In genomic region chr4:87033902-87034301, GRCh38 we compare ENCODE assay signal across 14 cellular contexts.
DNase-seq lines count a peak whose midpoint lies in the region; ATAC-seq, FAIRE-seq and TF ChIP-seq lines count a peak whose summit lies in the region.
"Had no signal": no experiment of that assay in that cellular context is flagged by ENCODE, and none has a peak within 500 bp of the region (broad histone marks: within the 10 kb centered on the region; RNA-seq: fewer than 3 reads in every experiment).

No MANE protein-coding gene starts in this region.

- peaks cover 33% of the 10 kb centered on the region for H4K20me1 ChIP-seq in HepG2 (ENCODE audit: insufficient read depth, low read length)

- POLR2A ChIA-PET in HepG2 (lab: Yijun Ruan, JAX) = interaction anchor here (1.6 kb wide), 1 partner anchor 56 kb away, joined by 3 read pairs; no protein-coding TSS in a partner anchor

- 93% methylated on average over 8 of the region's 8 CpGs for WGBS in HepG2 (ENCODE audit: low lambda C conversion rate)

- H3K36me3 ChIP-seq in bronchial epithelial cell (ENCODE audit: control insufficient read depth, insufficient read depth, low read length) (no peaks in the 10 kb centered on the region), HepG2 (replicated peaks in 1 of 2; ENCODE audit: control insufficient read depth in 1 of 2, insufficient read depth in 2 of 2, low read length in 2 of 2) (0 out of 5 replicates have a peak, but pooled peaks cover 0 to under 1% of the 10 kb centered on the region in 2 experiments), tibial artery (no peaks in the 10 kb centered on the region)

- no TSS peak for BruUV-seq in HepG2 (replicated peaks; lab: Mats Ljungman, UMichigan)

- H3K4me3 Mint-ChIP-seq in HFFc6 = no peak overlapping the region
- H3K4me3 Mint-ChIP-seq in activated T-helper 1 cell treated with anti-CD3 and anti-CD28 coated beads, Interleukin-12 subunit alpha, Interleukin-12 subunit beta, Interleukin-2, Interleukin-4 antibody, amounts not matched to agents 30 ng/mL and 10 ng/mL and 1 ng/mL, durations not matched to agents 14 hours and 24 hours and 36 hours = no peak overlapping the region
- H3K4me3 Mint-ChIP-seq: activated naive CD8-positive, alpha-beta T cell treated with anti-CD3 and anti-CD28 coated beads for 36 hours; CD8-positive, alpha-beta memory T cell had no signal

- H2AFZ ChIP-seq in HepG2 (ENCODE audit: low read length) = no peak overlapping the region

- 0 out of 2 replicates have a peak, but pooled peaks have one; percentile 11 for TF ChIP-seq CTCF in HFFc6 (IDR thresholded peaks at IDR 0.05)
- no peak for TF ChIP-seq CTCF in bronchial epithelial cell (IDR thresholded peaks at IDR 0.05; ENCODE audit: insufficient read depth, low read length, severe bottlenecking)
- TF ChIP-seq CTCF in HepG2 (CRISPR knock-in tag; IDR thresholded peaks at IDR 0.05) = no peak
- no peak for TF ChIP-seq CTCF in tibial artery (IDR thresholded peaks at IDR 0.05)
- no peak for TF ChIP-seq CTCF in GM13977 (IDR thresholded peaks at IDR 0.05; ENCODE audit: extremely low read depth, insufficient read depth, missing control alignments)

- H3K27ac Mint-ChIP-seq in HFFc6 = no peak overlapping the region
- no peak overlapping the region for H3K27ac Mint-ChIP-seq in activated T-helper 1 cell treated with anti-CD3 and anti-CD28 coated beads, Interleukin-12 subunit alpha, Interleukin-12 subunit beta, Interleukin-2, Interleukin-4 antibody, amounts not matched to agents 30 ng/mL and 10 ng/mL and 1 ng/mL, durations not matched to agents 14 hours and 24 hours and 36 hours
- H3K27ac Mint-ChIP-seq: activated naive CD8-positive, alpha-beta T cell treated with anti-CD3 and anti-CD28 coated beads for 36 hours; CD8-positive, alpha-beta memory T cell had no signal

- no peak for TF ChIP-seq POLR2A in HepG2 (IDR thresholded peaks at IDR 0.05; ENCODE audit: insufficient read depth in 1 of 2, low read depth in 2 of 2, low read length in 2 of 2)

- intact Hi-C loops in HepG2 (cut with micrococcal nuclease; ENCODE audit: unreplicated experiment) (no loop called here), tibial artery (cut with DNase I; ENCODE audit: low total_unique reads) (no loop called here)
- intact Hi-C loops in activated T-helper 1 cell treated with anti-CD3 and anti-CD28 coated beads, Interleukin-12 subunit alpha, Interleukin-12 subunit beta, Interleukin-2, Interleukin-4 antibody, amounts not matched to agents 30 ng/mL and 10 ng/mL and 1 ng/mL, durations not matched to agents 14 hours and 24 hours and 36 hours (cut with micrococcal nuclease) = loop anchor here (2.0 kb wide), 1 partner anchor 15 kb away; no protein-coding TSS in a partner anchor

- H3K27ac ChIP-seq in HepG2 (ENCODE audit: extremely low read length, insufficient read depth, low read length) = no peak overlapping the region
- peak overlapping the region; percentile 76 to 89 for H3K27ac ChIP-seq in tibial artery
- H3K27ac ChIP-seq: KMS-11 had no signal

- H3K27me3 Mint-ChIP-seq in HFFc6 (ENCODE audit: insufficient read depth) = no peaks in the 10 kb centered on the region
- no peaks in the 10 kb centered on the region for H3K27me3 Mint-ChIP-seq in activated T-helper 1 cell treated with anti-CD3 and anti-CD28 coated beads, Interleukin-12 subunit alpha, Interleukin-12 subunit beta, Interleukin-2, Interleukin-4 antibody, amounts not matched to agents 30 ng/mL and 10 ng/mL and 1 ng/mL, durations not matched to agents 14 hours and 24 hours and 36 hours (ENCODE audit: insufficient read depth)
- H3K27me3 Mint-ChIP-seq: activated naive CD8-positive, alpha-beta T cell treated with anti-CD3 and anti-CD28 coated beads for 36 hours; CD8-positive, alpha-beta memory T cell had no signal

- H3K4me3 ChIP-seq in bronchial epithelial cell (ENCODE audit: low read depth, low read length) = no peak overlapping the region
- H3K4me3 ChIP-seq in HepG2 (replicated peaks in 1 of 3; ENCODE audit: insufficient read depth in 1 of 3, low read depth in 2 of 3, low read length in 3 of 3) = no peak overlapping the region
- H3K4me3 ChIP-seq in tibial artery = no peak overlapping the region

- CTCF ChIA-PET in HepG2 (lab: Yijun Ruan, JAX; ENCODE audit: low intra/inter-chr PET ratio, low total read pairs) = no interaction called here

- ATAC-seq in HepG2 = peak; percentile 22; the same call in 2 of the 3 replicates

- H3K9me3 ChIP-seq in HepG2 (ENCODE audit: low read length) (no peaks in the 10 kb centered on the region), tibial artery (no peaks in the 10 kb centered on the region)

- H3K79me2 ChIP-seq in HepG2 (ENCODE audit: insufficient read depth, low read length) = peaks cover 77% of the 10 kb centered on the region

- H3K36me3 Mint-ChIP-seq in HFFc6 (ENCODE audit: low read depth) = no peaks in the 10 kb centered on the region; the same call in 1 of the 2 replicates
- no peaks in the 10 kb centered on the region for H3K36me3 Mint-ChIP-seq in activated T-helper 1 cell treated with anti-CD3 and anti-CD28 coated beads, Interleukin-12 subunit alpha, Interleukin-12 subunit beta, Interleukin-2, Interleukin-4 antibody, amounts not matched to agents 30 ng/mL and 10 ng/mL and 1 ng/mL, durations not matched to agents 14 hours and 24 hours and 36 hours (ENCODE audit: low read depth)
- H3K36me3 Mint-ChIP-seq: activated naive CD8-positive, alpha-beta T cell treated with anti-CD3 and anti-CD28 coated beads for 36 hours; CD8-positive, alpha-beta memory T cell had no signal

- DNase-seq in HFFc6 (no peak), bronchial epithelial cell (ENCODE audit: low read depth) (peak; percentile 39), HepG2 (ENCODE audit: low spot score) (no peak), tibial artery (no peak), globus pallidus (ENCODE audit: low spot score) (no peak), GM13977 (ENCODE audit: low spot score) (no peak)
- DNase-seq in activated T-helper 1 cell treated with anti-CD3 and anti-CD28 coated beads, Interleukin-12 subunit alpha, Interleukin-12 subunit beta, Interleukin-2, Interleukin-4 antibody, amounts not matched to agents 30 ng/mL and 10 ng/mL and 1 ng/mL, durations not matched to agents 14 hours and 24 hours and 36 hours (ENCODE audit: low spot score) = no peak
- DNase-seq: activated CD8-positive, alpha-beta memory T cell treated with anti-CD3 and anti-CD28 coated beads, Interleukin-2, amount 50 U/mL, for 48 hours; activated naive CD8-positive, alpha-beta T cell treated with anti-CD3 and anti-CD28 coated beads for 36 hours; CD8-positive, alpha-beta memory T cell; NCI-H187 treated with DMSO at 0.1 percent for 48 hours; stimulated activated CD4-positive, alpha-beta T cell treated with anti-CD3 and anti-CD28 coated beads, Interleukin-2, amount 100 ng/mL, for 24 hours had no signal

- FAIRE-seq in bronchial epithelial cell (lab: Jason Lieb, UNC) (no peak), HepG2 (lab: Jason Lieb, UNC) (no peak)
- FAIRE-seq: colon had no signal

- TF ChIP-seq RAD21 in HepG2 (CRISPR knock-in tag; IDR thresholded peaks at IDR 0.05) = no peak

- no peak overlapping the region for H3K9ac ChIP-seq in HepG2 (ENCODE audit: insufficient read depth, low read depth, low read length)
- H3K9ac ChIP-seq: KMS-11 had no signal

- TF ChIP-seq EP300 in HepG2 (IDR thresholded peaks at IDR 0.05; ENCODE audit: low read depth in 2 of 2, low read length in 2 of 2) = no peak
- TF ChIP-seq EP300 in HepG2 (CRISPR knock-in tag; IDR thresholded peaks at IDR 0.05; ENCODE audit: borderline replicate concordance) = no peak

- H3K4me1 ChIP-seq in HepG2 (ENCODE audit: insufficient read depth, low read length) (peaks cover 33% of the 10 kb centered on the region), tibial artery (peaks cover 0 to 100% (median 95%) of the 10 kb centered on the region in 4 donors)

- H3K4me1 Mint-ChIP-seq in HFFc6 (ENCODE audit: low read depth) = peaks cover 26% of the 10 kb centered on the region
- H3K4me1 Mint-ChIP-seq in activated T-helper 1 cell treated with anti-CD3 and anti-CD28 coated beads, Interleukin-12 subunit alpha, Interleukin-12 subunit beta, Interleukin-2, Interleukin-4 antibody, amounts not matched to agents 30 ng/mL and 10 ng/mL and 1 ng/mL, durations not matched to agents 14 hours and 24 hours and 36 hours (ENCODE audit: low read depth) = peaks cover 24% of the 10 kb centered on the region

- no peaks in the 10 kb centered on the region for H3K27me3 ChIP-seq in bronchial epithelial cell (ENCODE audit: control insufficient read depth, insufficient read depth, low read length)
- no peaks in the 10 kb centered on the region for H3K27me3 ChIP-seq in HepG2 (ENCODE audit: control insufficient read depth in 1 of 2, insufficient read depth in 2 of 2, low read length in 2 of 2)
- H3K27me3 ChIP-seq in tibial artery = no peaks in the 10 kb centered on the region

- no peak overlapping the region for H3K4me2 ChIP-seq in HepG2 (ENCODE audit: low read depth, low read length)
- H3K4me2 ChIP-seq: KMS-11 had no signal

- in situ Hi-C loops in HepG2 (cut with HindIII; ENCODE audit: extremely low pct_ligation_motif_present, low pct_unique_long_range_greater_than_20kb) (no loop called here), GM13977 (cut with MboI; ENCODE audit: low pct_unique_long_range_greater_than_20kb, low sequenced_read_pairs, unreplicated experiment) (no loop called here)

- no peaks in the 10 kb centered on the region for H3K9me3 Mint-ChIP-seq in HFFc6
- H3K9me3 Mint-ChIP-seq in activated T-helper 1 cell treated with anti-CD3 and anti-CD28 coated beads, Interleukin-12 subunit alpha, Interleukin-12 subunit beta, Interleukin-2, Interleukin-4 antibody, amounts not matched to agents 30 ng/mL and 10 ng/mL and 1 ng/mL, durations not matched to agents 14 hours and 24 hours and 36 hours = no peaks in the 10 kb centered on the region
- H3K9me3 Mint-ChIP-seq: activated naive CD8-positive, alpha-beta T cell treated with anti-CD3 and anti-CD28 coated beads for 36 hours; CD8-positive, alpha-beta memory T cell had no signal

TF ChIP-seq in HepG2, 621 proteins besides CTCF, POLR2A, EP300 and RAD21 (continues in another document):
- peak; percentile 82 for TF ChIP-seq RBM22 (optimal IDR thresholded peaks at IDR 0.05; ENCODE audit: low read length)
- TF ChIP-seq ZNF768 (CRISPR knock-in tag; IDR thresholded peaks at IDR 0.05) = peak; percentile 82
- peak; percentile 19; the same call in 1 of the 2 replicates for TF ChIP-seq ZBTB33 (CRISPR knock-in tag; IDR thresholded peaks at IDR 0.05)
